12 cellular contexts compared by ENCODE assay signal in genomic region chr11:62399172-62399867, GRCh38. TPM values are rescaled to one million over a fixed set of nuclear protein-coding genes. Genes with fewer than 3 reads are reported as not detected.
DNase-seq lines count a peak whose midpoint lies in the region; ATAC-seq and TF ChIP-seq lines count a peak whose summit lies in the region.
"Had no signal": no experiment of that assay in that cellular context is flagged by ENCODE, and none has a peak within 500 bp of the region (broad histone marks: within the 10 kb centered on the region; RNA-seq: fewer than 3 reads in every experiment).

No MANE protein-coding gene starts in this region.

- H3K4me3 Mint-ChIP-seq in MCF 10A (ENCODE audit: unreplicated experiment) (no peak overlapping the region), nephron (peak overlapping the region in 1 of 3 experiments; percentile 58), WTC11 (no peak overlapping the region)

- H3K27ac ChIP-seq in breast epithelium (peak overlapping the region; percentile 89 to 97), dorsolateral prefrontal cortex (peak overlapping the region in 49 of 59 donors; percentile 0 to 86 (median 58)), upper lobe of right lung (peak overlapping the region; percentile 70)

- TF ChIP-seq CTCF in breast epithelium (IDR thresholded peaks at IDR 0.05) (no peak), MCF 10A (IDR thresholded peaks at IDR 0.05; ENCODE audit: unreplicated experiment) (no peak), dorsolateral prefrontal cortex (IDR thresholded peaks at IDR 0.05 in 54 of 56, conservative IDR thresholded peaks at IDR 0.05 in 2 of 56; ENCODE audit: low read depth in 1 of 56, partially characterized antibody in 56 of 56) (no peak), nephron (IDR thresholded peaks at IDR 0.05; ENCODE audit: unreplicated experiment in 3 of 3) (peak in 1 of 3 experiments; percentile 7), upper lobe of right lung (IDR thresholded peaks at IDR 0.05) (no peak), WTC11 (IDR thresholded peaks at IDR 0.05) (no peak), GM13977 (IDR thresholded peaks at IDR 0.05; ENCODE audit: extremely low read depth, insufficient read depth, missing control alignments) (no peak)

- CTCF ChIA-PET in MCF 10A (lab: Yijun Ruan, JAX) (interaction anchor here (0.7 to 2.8 kb wide), 3 partner anchors 18 to 143 kb away, joined by 3 to 12 read pairs (median 4); no protein-coding TSS in a partner anchor), WTC11 (lab: Charles Lee) (interaction anchor here (0.6 to 6.4 kb wide), 3 partner anchors 26 to 162 kb away, joined by 3 to 49 read pairs (median 37); no protein-coding TSS in a partner anchor)

- no TSS peak for BruUV-seq in MCF 10A (replicated peaks; lab: Mats Ljungman, UMichigan)

- H3K9me3 ChIP-seq in breast epithelium (no peaks in the 10 kb centered on the region), upper lobe of right lung (no peaks in the 10 kb centered on the region)

- ATAC-seq in upper lobe of right lung = no peak
- no peak for ATAC-seq in WTC11

- H3K4me1 ChIP-seq in breast epithelium (peaks cover 18 to 43% of the 10 kb centered on the region in 2 donors), upper lobe of right lung (peaks cover 71% of the 10 kb centered on the region)

- H3K4me1 Mint-ChIP-seq in MCF 10A (ENCODE audit: insufficient read depth, unreplicated experiment) (peaks cover 4% of the 10 kb centered on the region), nephron (peaks cover 81% of the 10 kb centered on the region), WTC11 (peaks cover 32% of the 10 kb centered on the region)

- no peaks in the 10 kb centered on the region for H3K27me3 ChIP-seq in breast epithelium
- no peaks in the 10 kb centered on the region for H3K27me3 ChIP-seq in dorsolateral prefrontal cortex
- H3K27me3 ChIP-seq in upper lobe of right lung = no peaks in the 10 kb centered on the region

- H3K36me3 ChIP-seq in breast epithelium (no peaks in the 10 kb centered on the region), upper lobe of right lung (no peaks in the 10 kb centered on the region)

- H3K27ac Mint-ChIP-seq in MCF 10A (ENCODE audit: low read depth, unreplicated experiment) (no peak overlapping the region), nephron (peak overlapping the region; percentile 65 to 99 (median 99)), WTC11 (no peak overlapping the region)

- H3K27me3 Mint-ChIP-seq in MCF 10A (ENCODE audit: insufficient read depth, unreplicated experiment) = no peaks in the 10 kb centered on the region
- H3K27me3 Mint-ChIP-seq in nephron (ENCODE audit: low read depth) = peaks cover 7% of the 10 kb centered on the region
- H3K27me3 Mint-ChIP-seq in WTC11 (ENCODE audit: low read depth) = peaks cover 3% of the 10 kb centered on the region; the same call in 1 of the 2 replicates

- TF ChIP-seq POLR2A in breast epithelium (IDR thresholded peaks at IDR 0.05) = no peak

- H3K36me3 Mint-ChIP-seq in MCF 10A (ENCODE audit: insufficient read depth, unreplicated experiment) = peaks cover 5% of the 10 kb centered on the region
- no peaks in the 10 kb centered on the region for H3K36me3 Mint-ChIP-seq in nephron (ENCODE audit: low read depth)
- no peaks in the 10 kb centered on the region for H3K36me3 Mint-ChIP-seq in WTC11

- H3K4me3 ChIP-seq in breast epithelium = no peak overlapping the region
- H3K4me3 ChIP-seq in dorsolateral prefrontal cortex = no peak overlapping the region
- H3K4me3 ChIP-seq in upper lobe of right lung = no peak overlapping the region

- intact Hi-C loops in breast epithelium (cut with DNase I; ENCODE audit: low total_unique reads) = loop anchor here (10.0 kb wide), 1 partner anchor 475 kb away; no protein-coding TSS in a partner anchor
- intact Hi-C loops in MCF 10A (cut with micrococcal nuclease) = no loop called here
- intact Hi-C loops in dorsolateral prefrontal cortex (cut with DNase I) = loop anchor here (5.0 to 10.0 kb wide), 4 partner anchors 145 to 465 kb away; partner anchors contain the start of genes AHNAK (in 1 of the 2), LBHD1 (in 1 of the 2), UBXN1 (in 1 of the 2) and UQCC3 (in 1 of the 2)
- intact Hi-C loops in upper lobe of right lung (cut with DNase I) = no loop called here

- DNase-seq in breast epithelium (ENCODE audit: low spot score in 2 of 2) = peak in 1 of 2 donors; percentile 22
- no peak for DNase-seq in MCF 10A (ENCODE audit: unreplicated experiment)
- peak in 1 of 10 donors; percentile 12 for DNase-seq in dorsolateral prefrontal cortex
- DNase-seq in upper lobe of right lung = peak; percentile 59
- no peak for DNase-seq in NK-92 (lab: John Stamatoyannopoulos, UW; ENCODE audit: unreplicated experiment)
- no peak for DNase-seq in WTC11 (ENCODE audit: low spot score)
- no peak for DNase-seq in GM13977 (ENCODE audit: low spot score)
- DNase-seq: effector CD8-positive, alpha-beta T cell; MM.1S; NK-92 treated with Interleukin-12 subunit alpha and Interleukin-12 subunit beta, amount 100 ng/mL, for 24 hours; occipital lobe had no signal

- POLR2A ChIA-PET in MCF 10A (lab: Yijun Ruan, JAX) = interaction anchor here (0.7 kb wide), 1 partner anchor 160 kb away, joined by 3 read pairs; no protein-coding TSS in a partner anchor
- POLR2A ChIA-PET in WTC11 (lab: Charles Lee) = interaction anchor here (0.6 kb wide), 2 partner anchors 256 to 746 kb away, joined by 3 to 6 read pairs; no protein-coding TSS in a partner anchor

- in situ Hi-C loops in GM13977 (cut with MboI; ENCODE audit: low pct_unique_long_range_greater_than_20kb, low sequenced_read_pairs, unreplicated experiment) = no loop called here

- no peaks in the 10 kb centered on the region for H3K9me3 Mint-ChIP-seq in MCF 10A (ENCODE audit: unreplicated experiment)
- H3K9me3 Mint-ChIP-seq in nephron = no peaks in the 10 kb centered on the region
- no peaks in the 10 kb centered on the region for H3K9me3 Mint-ChIP-seq in WTC11

TF ChIP-seq in WTC11, 78 proteins besides CTCF, POLR2A, EP300 and RAD21 (continues in another document):
- TF ChIP-seq, protein P1, sequence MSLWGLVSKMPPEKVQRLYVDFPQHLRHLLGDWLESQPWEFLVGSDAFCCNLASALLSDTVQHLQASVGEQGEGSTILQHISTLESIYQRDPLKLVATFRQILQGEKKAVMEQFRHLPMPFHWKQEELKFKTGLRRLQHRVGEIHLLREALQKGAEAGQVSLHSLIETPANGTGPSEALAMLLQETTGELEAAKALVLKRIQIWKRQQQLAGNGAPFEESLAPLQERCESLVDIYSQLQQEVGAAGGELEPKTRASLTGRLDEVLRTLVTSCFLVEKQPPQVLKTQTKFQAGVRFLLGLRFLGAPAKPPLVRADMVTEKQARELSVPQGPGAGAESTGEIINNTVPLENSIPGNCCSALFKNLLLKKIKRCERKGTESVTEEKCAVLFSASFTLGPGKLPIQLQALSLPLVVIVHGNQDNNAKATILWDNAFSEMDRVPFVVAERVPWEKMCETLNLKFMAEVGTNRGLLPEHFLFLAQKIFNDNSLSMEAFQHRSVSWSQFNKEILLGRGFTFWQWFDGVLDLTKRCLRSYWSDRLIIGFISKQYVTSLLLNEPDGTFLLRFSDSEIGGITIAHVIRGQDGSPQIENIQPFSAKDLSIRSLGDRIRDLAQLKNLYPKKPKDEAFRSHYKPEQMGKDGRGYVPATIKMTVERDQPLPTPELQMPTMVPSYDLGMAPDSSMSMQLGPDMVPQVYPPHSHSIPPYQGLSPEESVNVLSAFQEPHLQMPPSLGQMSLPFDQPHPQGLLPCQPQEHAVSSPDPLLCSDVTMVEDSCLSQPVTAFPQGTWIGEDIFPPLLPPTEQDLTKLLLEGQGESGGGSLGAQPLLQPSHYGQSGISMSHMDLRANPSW (CRISPR knock-in tag; conservative IDR thresholded peaks at IDR 0.05; ENCODE audit: low read depth) = no peak
- TF ChIP-seq GTF2I (CRISPR knock-in tag; conservative IDR thresholded peaks at IDR 0.05) (no peak), CREM (CRISPR knock-in tag; IDR thresholded peaks at IDR 0.05) (no peak), FOXJ3 (CRISPR knock-in tag; IDR thresholded peaks at IDR 0.05; ENCODE audit: borderline replicate concordance) (no peak), MAX (CRISPR knock-in tag; IDR thresholded peaks at IDR 0.05) (no peak), IRF1 (CRISPR knock-in tag; IDR thresholded peaks at IDR 0.05) (no peak), NFATC4 (CRISPR knock-in tag; IDR thresholded peaks at IDR 0.05) (no peak)
- TF ChIP-seq, protein P2, sequence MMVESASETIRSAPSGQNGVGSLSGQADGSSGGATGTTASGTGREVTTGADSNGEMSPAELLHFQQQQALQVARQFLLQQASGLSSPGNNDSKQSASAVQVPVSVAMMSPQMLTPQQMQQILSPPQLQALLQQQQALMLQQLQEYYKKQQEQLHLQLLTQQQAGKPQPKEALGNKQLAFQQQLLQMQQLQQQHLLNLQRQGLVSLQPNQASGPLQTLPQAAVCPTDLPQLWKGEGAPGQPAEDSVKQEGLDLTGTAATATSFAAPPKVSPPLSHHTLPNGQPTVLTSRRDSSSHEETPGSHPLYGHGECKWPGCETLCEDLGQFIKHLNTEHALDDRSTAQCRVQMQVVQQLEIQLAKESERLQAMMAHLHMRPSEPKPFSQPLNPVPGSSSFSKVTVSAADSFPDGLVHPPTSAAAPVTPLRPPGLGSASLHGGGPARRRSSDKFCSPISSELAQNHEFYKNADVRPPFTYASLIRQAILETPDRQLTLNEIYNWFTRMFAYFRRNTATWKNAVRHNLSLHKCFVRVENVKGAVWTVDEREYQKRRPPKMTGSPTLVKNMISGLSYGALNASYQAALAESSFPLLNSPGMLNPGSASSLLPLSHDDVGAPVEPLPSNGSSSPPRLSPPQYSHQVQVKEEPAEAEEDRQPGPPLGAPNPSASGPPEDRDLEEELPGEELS (CRISPR knock-in tag; IDR thresholded peaks at IDR 0.05) = no peak

RNA-seq across cellular contexts. Expression of gene SCGB1A1, which starts 19.5 kb away (rescaled TPM):
- total RNA-seq in breast epithelium (not detected), MCF 10A (2022) (not detected in 2 replicates), dorsolateral prefrontal cortex (1 to 10 TPM in 15 of 120 experiments, not detected in 105; 1.1 to 3.2 (median 1.4) TPM), upper lobe of right lung (5.4 TPM), WTC11 (2021) (1.1 to 1.6 TPM (median 1.2 TPM) in 3 replicates)
- total RNA-seq: occipital lobe had no signal

Comparison
In these comparisons a context has a peak if more than half of its experiments do, and no peak if none do; other contexts are left out.
1. intact Hi-C loops: an anchor here in breast epithelium (10.0 kb wide) and dorsolateral prefrontal cortex (5.0 to 10.0 kb wide); none called in MCF 10A and upper lobe of right lung.
2. H3K27ac Mint-ChIP-seq: peak in nephron (3 of 3); none in MCF 10A (single experiment) and WTC11 (single experiment).
3. Peak in every context shown above with its lines, with median percentiles within 50 percentile points of each other: H3K27ac ChIP-seq.